ENCODE assay signal across 31 cellular contexts in genomic region chr14:100119251-100119650, GRCh38. TPM values are rescaled to one million over a fixed set of nuclear protein-coding genes. Genes with fewer than 3 reads are reported as not detected.
DNase-seq lines count a peak whose midpoint lies in the region; ATAC-seq and TF ChIP-seq lines count a peak whose summit lies in the region.
"Had no signal": no experiment of that assay in that cellular context is flagged by ENCODE, and none has a peak within 500 bp of the region (broad histone marks: within the 10 kb centered on the region; RNA-seq: fewer than 3 reads in every experiment).

No MANE protein-coding gene starts in this region.

- H3K36me3 ChIP-seq in GM23338 (ENCODE audit: insufficient read depth), result no peaks in the 10 kb centered on the region
- H3K36me3 ChIP-seq: transverse colon had no signal

- peaks cover 83% of the 10 kb centered on the region for H3K36me3 Mint-ChIP-seq in activated T-cell treated with anti-CD3 and anti-CD28 coated beads, Interleukin-2, amount 50 U/mL, for 24 hours (ENCODE audit: low read depth)
- no peaks in the 10 kb centered on the region for H3K36me3 Mint-ChIP-seq in GM23338 (ENCODE audit: low read depth)
- H3K36me3 Mint-ChIP-seq in activated naive CD8-positive, alpha-beta T cell treated with anti-CD3 and anti-CD28 coated beads, Interleukin-2, amount 50 U/mL, for 24 hours (ENCODE audit: low read depth), result peaks cover 12% of the 10 kb centered on the region
- peaks cover 85% of the 10 kb centered on the region for H3K36me3 Mint-ChIP-seq in stimulated activated effector memory CD8-positive, alpha-beta T cell treated with anti-CD3 and anti-CD28 coated beads, Interleukin-12 subunit alpha, Interleukin-12 subunit beta, amount 100 ng/mL, for 72 hours

- H3K4me3 ChIP-seq in GM23338, result no peak overlapping the region
- H3K4me3 ChIP-seq: body of pancreas, dorsolateral prefrontal cortex, K562, transverse colon had no signal

- no peaks in the 10 kb centered on the region for H3K9me2 ChIP-seq in GM23338 (ENCODE audit: insufficient read depth)

- TF ChIP-seq CTCF in GM23338 (conservative IDR thresholded peaks at IDR 0.05; ENCODE audit: low read depth in 2 of 2), result no peak

- no peak overlapping the region for H3K4me3 Mint-ChIP-seq in activated T-cell treated with anti-CD3 and anti-CD28 coated beads, Interleukin-2, amount 50 U/mL, for 24 hours
- no peak overlapping the region for H3K4me3 Mint-ChIP-seq in GM23338
- no peak overlapping the region for H3K4me3 Mint-ChIP-seq in activated naive CD8-positive, alpha-beta T cell treated with anti-CD3 and anti-CD28 coated beads, Interleukin-2, amount 50 U/mL, for 24 hours
- no peak overlapping the region for H3K4me3 Mint-ChIP-seq in stimulated activated effector memory CD8-positive, alpha-beta T cell treated with anti-CD3 and anti-CD28 coated beads, Interleukin-12 subunit alpha, Interleukin-12 subunit beta, amount 100 ng/mL, for 72 hours

- H3K4me1 Mint-ChIP-seq in activated T-cell treated with anti-CD3 and anti-CD28 coated beads, Interleukin-2, amount 50 U/mL, for 24 hours (ENCODE audit: low read depth), result peaks cover 24% of the 10 kb centered on the region
- H3K4me1 Mint-ChIP-seq in GM23338, result no peaks in the 10 kb centered on the region; the same call in 2 of the 3 replicates
- H3K4me1 Mint-ChIP-seq in activated naive CD8-positive, alpha-beta T cell treated with anti-CD3 and anti-CD28 coated beads, Interleukin-2, amount 50 U/mL, for 24 hours, result peaks cover 22% of the 10 kb centered on the region
- H3K4me1 Mint-ChIP-seq in stimulated activated effector memory CD8-positive, alpha-beta T cell treated with anti-CD3 and anti-CD28 coated beads, Interleukin-12 subunit alpha, Interleukin-12 subunit beta, amount 100 ng/mL, for 72 hours, result peaks cover 56% of the 10 kb centered on the region

- H3K27me3 Mint-ChIP-seq in activated T-cell treated with anti-CD3 and anti-CD28 coated beads, Interleukin-2, amount 50 U/mL, for 24 hours, result no peaks in the 10 kb centered on the region
- H3K27me3 Mint-ChIP-seq in GM23338 (ENCODE audit: insufficient read depth, low read depth, poor library complexity), result peaks cover 4% of the 10 kb centered on the region
- no peaks in the 10 kb centered on the region for H3K27me3 Mint-ChIP-seq in activated naive CD8-positive, alpha-beta T cell treated with anti-CD3 and anti-CD28 coated beads, Interleukin-2, amount 50 U/mL, for 24 hours

- no peaks in the 10 kb centered on the region for H3K79me2 ChIP-seq in GM23338 (replicated peaks; ENCODE audit: insufficient read depth)

- DNase-seq in activated T-cell treated with anti-CD3 and anti-CD28 coated beads, Interleukin-2, amount 50 U/mL, for 24 hours, result no peak
- no peak for DNase-seq in activated T-cell treated with anti-CD3 and anti-CD28 coated beads, Interleukin-2, amount 50 U/mL, for 48 hours
- DNase-seq in GM23338 (ENCODE audit: low spot score) (no peak), NCI-H510A (lab: John Stamatoyannopoulos, UW) (no peak), NCI-H748 treated with DMSO at 0.1 percent for 48 hours (lab: John Stamatoyannopoulos, UW) (no peak), Right ventricle myocardium inferior (ENCODE audit: missing footprints) (no peak)
- no peak for DNase-seq in activated naive CD8-positive, alpha-beta T cell treated with anti-CD3 and anti-CD28 coated beads, Interleukin-2, amount 50 U/mL, for 24 hours
- DNase-seq in stimulated activated effector memory CD8-positive, alpha-beta T cell treated with anti-CD3 and anti-CD28 coated beads, Interleukin-12 subunit alpha, Interleukin-12 subunit beta, amount 100 ng/mL, for 72 hours (ENCODE audit: low spot score in 2 of 2), result no peak
- DNase-seq: activated CD8-positive, alpha-beta memory T cell treated with anti-CD3 and anti-CD28 coated beads for 24 hours; activated T-cell treated with anti-CD3 and anti-CD28 coated beads, Interleukin-2, amount 50 U/mL, for 1 hour; BE2C; body of pancreas; Calu3; cerebellar nuclear complex; DMS79 treated with DMSO at 0.1 percent for 48 hours; dorsolateral prefrontal cortex; HCEC 1CT; hippocampal formation; mesendoderm; NCI-H1105; NCI-H1930; NCI-H526; occipital lobe; SHP77 treated with DMSO at 0.1 percent for 48 hours; T1000; transverse colon; WERI-Rb-1 had no signal

- no peaks in the 10 kb centered on the region for H3K4me1 ChIP-seq in GM23338 (ENCODE audit: insufficient read depth)
- H3K4me1 ChIP-seq: BE2C, body of pancreas had no signal

- H3K4me2 ChIP-seq in GM23338, result no peak overlapping the region

- no peak overlapping the region for H2AFZ ChIP-seq in GM23338

- H3F3A ChIP-seq in GM23338 (replicated peaks; ENCODE audit: low read depth), result no peaks in the 10 kb centered on the region

- no peak for ATAC-seq in GM23338
- ATAC-seq in activated naive CD8-positive, alpha-beta T cell treated with anti-CD3 and anti-CD28 coated beads, Interleukin-2, amount 50 U/mL, for 24 hours, result no peak
- ATAC-seq in stimulated activated effector memory CD8-positive, alpha-beta T cell treated with anti-CD3 and anti-CD28 coated beads, Interleukin-12 subunit alpha, Interleukin-12 subunit beta, amount 100 ng/mL, for 72 hours, result no peak
- ATAC-seq in Right ventricle myocardium inferior, result no peak
- ATAC-seq: body of pancreas, K562, left lobe of liver had no signal

- no peaks in the 10 kb centered on the region for H3K27me3 ChIP-seq in GM23338 (ENCODE audit: insufficient read depth)
- H3K27me3 ChIP-seq: BE2C, body of pancreas, dorsolateral prefrontal cortex, transverse colon had no signal

- H3K9me3 Mint-ChIP-seq in activated T-cell treated with anti-CD3 and anti-CD28 coated beads, Interleukin-2, amount 50 U/mL, for 24 hours, result no peaks in the 10 kb centered on the region
- no peaks in the 10 kb centered on the region for H3K9me3 Mint-ChIP-seq in GM23338
- H3K9me3 Mint-ChIP-seq in activated naive CD8-positive, alpha-beta T cell treated with anti-CD3 and anti-CD28 coated beads, Interleukin-2, amount 50 U/mL, for 24 hours, result no peaks in the 10 kb centered on the region
- H3K9me3 Mint-ChIP-seq in stimulated activated effector memory CD8-positive, alpha-beta T cell treated with anti-CD3 and anti-CD28 coated beads, Interleukin-12 subunit alpha, Interleukin-12 subunit beta, amount 100 ng/mL, for 72 hours, result no peaks in the 10 kb centered on the region

- intact Hi-C loops in Right ventricle myocardium inferior (cut with DNase I), result no loop called here

- peak overlapping the region; percentile 93 for H3K27ac Mint-ChIP-seq in activated T-cell treated with anti-CD3 and anti-CD28 coated beads, Interleukin-2, amount 50 U/mL, for 24 hours
- peak overlapping the region; percentile 33; the same call in 1 of the 2 replicates for H3K27ac Mint-ChIP-seq in GM23338
- H3K27ac Mint-ChIP-seq in activated naive CD8-positive, alpha-beta T cell treated with anti-CD3 and anti-CD28 coated beads, Interleukin-2, amount 50 U/mL, for 24 hours, result peak overlapping the region; percentile 79
- H3K27ac Mint-ChIP-seq in stimulated activated effector memory CD8-positive, alpha-beta T cell treated with anti-CD3 and anti-CD28 coated beads, Interleukin-12 subunit alpha, Interleukin-12 subunit beta, amount 100 ng/mL, for 72 hours, result peak overlapping the region; percentile 95

- H3K27ac ChIP-seq in GM23338 (ENCODE audit: low read depth), result no peak overlapping the region
- H3K27ac ChIP-seq: body of pancreas, transverse colon, WERI-Rb-1 had no signal

- H4K20me1 ChIP-seq in GM23338 (replicated peaks; ENCODE audit: insufficient read depth), result no peaks in the 10 kb centered on the region

TF ChIP-seq in GM23338, 12 proteins besides CTCF, POLR2A, EP300 and RAD21 (continues in another document):
- TF ChIP-seq ZNF114 (CRISPR knock-in tag; IDR thresholded peaks at IDR 0.05), result no peak
- TF ChIP-seq NANOG (IDR thresholded peaks at IDR 0.05; ENCODE audit: borderline replicate concordance), result no peak
- TF ChIP-seq CREB1 (CRISPR knock-in tag; IDR thresholded peaks at IDR 0.05; ENCODE audit: low read depth), result no peak
- no peak for TF ChIP-seq ZNF331 (CRISPR knock-in tag; IDR thresholded peaks at IDR 0.05; ENCODE audit: low read depth)
- no peak for TF ChIP-seq POLR2AphosphoS5 (IDR thresholded peaks at IDR 0.05; ENCODE audit: low read depth)
- TF ChIP-seq STAT1 (IDR thresholded peaks at IDR 0.05; ENCODE audit: unreplicated experiment), result no peak

RNA-seq across cellular contexts. Expression of gene DEGS2, which starts 40.2 kb away (rescaled TPM):
- total RNA-seq in GM23338 (2014; rRNA removed; shearing (Covaris generic)), result 0.35 and 0.63 TPM in 2 replicates
- 1.0 and 2.2 TPM in 2 replicates for polyA plus RNA-seq in GM23338 (2016; fragmentation: Nextera tagmentation; extraction: Ambion mirVana)
- total RNA-seq in Right ventricle myocardium inferior, result not detected
- total RNA-seq: endothelial cell of umbilical vein, HT1080 had no signal

RNA-seq across cellular contexts. Expression of gene EVL, which starts 54.0 kb away (rescaled TPM):
- total RNA-seq in GM23338 (2014; rRNA removed; shearing (Covaris generic)), result 43.9 and 50.5 TPM in 2 replicates
- 28.2 and 36.7 TPM in 2 replicates for polyA plus RNA-seq in GM23338 (2016; fragmentation: Nextera tagmentation; extraction: Ambion mirVana)
- total RNA-seq in Right ventricle myocardium inferior, result 41.8 TPM

Comparison
In these comparisons a context has a peak if more than half of its experiments do, and no peak if none do; other contexts are left out.
1. H3K27ac Mint-ChIP-seq: peak in every context shown above with its lines; median percentile 95 in stimulated activated effector memory CD8-positive, alpha-beta T cell treated with anti-CD3 and anti-CD28 coated beads, Interleukin-12 subunit alpha, Interleukin-12 subunit beta, amount 100 ng/mL, for 72 hours; 93 in activated T-cell treated with anti-CD3 and anti-CD28 coated beads, Interleukin-2, amount 50 U/mL, for 24 hours; 79 in activated naive CD8-positive, alpha-beta T cell treated with anti-CD3 and anti-CD28 coated beads, Interleukin-2, amount 50 U/mL, for 24 hours; 33 in GM23338.